Comparison of ENCODE assay signal across 29 cellular contexts in genomic region chr5:10403829-10404228, GRCh38. TPM values are rescaled to one million over a fixed set of nuclear protein-coding genes. Genes with fewer than 3 reads are reported as not detected.
"Had no signal": no experiment of that assay in that cellular context is flagged by ENCODE, and none has a peak within 500 bp of the region (broad histone marks: within the 10 kb centered on the region; RNA-seq: fewer than 3 reads in every experiment).

No MANE protein-coding gene starts in this region.

- H3K4me1 Mint-ChIP-seq: stimulated activated memory B cell treated with anti-CD40 and anti-IgM and Interleukin-4, amounts not matched to agents 10 μg/mL and 1 μg/mL and 100 μg/mL, for 72 hours; stimulated activated naive B cell treated with anti-CD40 and anti-IgM and Interleukin-4, amounts not matched to agents 10 μg/mL and 1 μg/mL and 100 μg/mL, for 72 hours; stimulated activated naive CD8-positive, alpha-beta T cell treated with anti-CD3 and anti-CD28 coated beads, Interleukin-15, amount 100 ng/mL, for 72 hours had no signal

- H3K4me1 ChIP-seq: stomach, suprapubic skin, testis, thyroid gland, upper lobe of right lung, uterus, vagina had no signal

- ATAC-seq: stimulated activated memory B cell treated with anti-CD40 and anti-IgM and Interleukin-4, amounts not matched to agents 10 μg/mL and 1 μg/mL and 100 μg/mL, for 72 hours; stimulated activated naive B cell treated with anti-CD40 and anti-IgM and Interleukin-4, amounts not matched to agents 10 μg/mL and 1 μg/mL and 100 μg/mL, for 72 hours; stimulated activated naive CD8-positive, alpha-beta T cell treated with anti-CD3 and anti-CD28 coated beads, Interleukin-15, amount 100 ng/mL, for 72 hours; stimulated activated naive CD8-positive, alpha-beta T cell treated with anti-CD3 and anti-CD28 coated beads, Interleukin-15, Interleukin-2, amounts not matched to agents 100 U/mL and 50 U/mL, for 24 hours; upper lobe of right lung had no signal

- H3K27ac Mint-ChIP-seq: stimulated activated memory B cell treated with anti-CD40 and anti-IgM and Interleukin-4, amounts not matched to agents 10 μg/mL and 1 μg/mL and 100 μg/mL, for 72 hours; stimulated activated naive B cell treated with anti-CD40 and anti-IgM and Interleukin-4, amounts not matched to agents 10 μg/mL and 1 μg/mL and 100 μg/mL, for 72 hours; stimulated activated naive CD8-positive, alpha-beta T cell treated with anti-CD3 and anti-CD28 coated beads, Interleukin-15, amount 100 ng/mL, for 72 hours; stimulated activated naive CD8-positive, alpha-beta T cell treated with anti-CD3 and anti-CD28 coated beads, Interleukin-15, Interleukin-2, amounts not matched to agents 100 ng/mL and 50 ng/mL, for 24 hours; type B pancreatic cell had no signal

- FAIRE-seq: urothelium cell line had no signal

- H3K4me3 ChIP-seq: stomach, suprapubic skin, testis, thoracic aorta, thyroid gland, tibial artery, tibial nerve, transverse colon, upper lobe of left lung, upper lobe of right lung, uterus, vagina had no signal

- H3K27me3 ChIP-seq: stomach, suprapubic skin, testis, thyroid gland, tibial artery, tibial nerve, transverse colon, upper lobe of left lung, upper lobe of right lung, uterus, vagina had no signal

- H3K9me3 Mint-ChIP-seq: stimulated activated memory B cell treated with anti-CD40 and anti-IgM and Interleukin-4, amounts not matched to agents 10 μg/mL and 1 μg/mL and 100 μg/mL, for 72 hours; stimulated activated naive B cell treated with anti-CD40 and anti-IgM and Interleukin-4, amounts not matched to agents 10 μg/mL and 1 μg/mL and 100 μg/mL, for 72 hours; stimulated activated naive CD8-positive, alpha-beta T cell treated with anti-CD3 and anti-CD28 coated beads, Interleukin-15, amount 100 ng/mL, for 72 hours; stimulated activated naive CD8-positive, alpha-beta T cell treated with anti-CD3 and anti-CD28 coated beads, Interleukin-15, Interleukin-2, amounts not matched to agents 100 ng/mL and 50 ng/mL, for 24 hours; type B pancreatic cell had no signal

- H3K4me3 Mint-ChIP-seq: stimulated activated memory B cell treated with anti-CD40 and anti-IgM and Interleukin-4, amounts not matched to agents 10 μg/mL and 1 μg/mL and 100 μg/mL, for 72 hours; stimulated activated naive B cell treated with anti-CD40 and anti-IgM and Interleukin-4, amounts not matched to agents 10 μg/mL and 1 μg/mL and 100 μg/mL, for 72 hours; stimulated activated naive CD8-positive, alpha-beta T cell treated with anti-CD3 and anti-CD28 coated beads, Interleukin-15, amount 100 ng/mL, for 72 hours; stimulated activated naive CD8-positive, alpha-beta T cell treated with anti-CD3 and anti-CD28 coated beads, Interleukin-15, Interleukin-2, amounts not matched to agents 100 ng/mL and 50 ng/mL, for 24 hours; type B pancreatic cell had no signal

- H3K36me3 ChIP-seq: uterus had no signal

- DNase-seq: stimulated activated CD4-positive, alpha-beta T cell treated with anti-CD3 and anti-CD28 coated beads, Interleukin-2, amount 100 ng/mL, for 48 hours; stimulated activated CD4-positive, alpha-beta T cell treated with anti-CD3 and anti-CD28 coated beads, Interleukin-4, amount 100 ng/mL, for 1 hour; stimulated activated CD4-positive, alpha-beta T cell treated with anti-CD3 and anti-CD28 coated beads, Interleukin-4, amount 100 ng/mL, for 24 hours; stimulated activated CD4-positive, alpha-beta T cell treated with anti-CD3 and anti-CD28 coated beads, Interleukin-4, amount 100 ng/mL, for 4 hours; stimulated activated CD8-positive, alpha-beta memory T cell treated with anti-CD3 and anti-CD28 coated beads, Interleukin-4, amount 100 ng/mL, for 48 hours; stimulated activated naive B cell treated with anti-CD40 and anti-IgM and Interleukin-4, amounts not matched to agents 10 μg/mL and 1 μg/mL and 100 μg/mL, for 72 hours; stimulated activated naive CD4-positive, alpha-beta T cell; stimulated activated naive CD4-positive, alpha-beta T cell treated with Interleukin-2 at 50 U/mL for 16 hours; stimulated activated naive CD8-positive, alpha-beta T cell treated with anti-CD3 and anti-CD28 coated beads, Interleukin-15, amount 100 ng/mL, for 72 hours; stimulated activated naive CD8-positive, alpha-beta T cell treated with anti-CD3 and anti-CD28 coated beads, Interleukin-15, Interleukin-2, amounts not matched to agents 100 U/mL and 50 U/mL, for 24 hours; stomach; substantia nigra; testis; thyroid gland; tibial artery; transverse colon; trophoblast cell; upper lobe of left lung; upper lobe of right lung; uterus had no signal

- H3K27ac ChIP-seq: stomach, suprapubic skin, testis, thoracic aorta, thyroid gland, tibial artery, tibial nerve, transverse colon, upper lobe of left lung, upper lobe of right lung, uterus, vagina had no signal

- H3K9me3 ChIP-seq: stomach, suprapubic skin, testis, thoracic aorta, thyroid gland, tibial artery, tibial nerve, transverse colon, upper lobe of left lung, upper lobe of right lung, uterus, vagina had no signal

RNA-seq across cellular contexts. Expression of gene ROPN1L, which starts 37.9 kb away (rescaled TPM):
- total RNA-seq: thoracic aorta, ureter had no signal
